In the genomic region with DNA sequence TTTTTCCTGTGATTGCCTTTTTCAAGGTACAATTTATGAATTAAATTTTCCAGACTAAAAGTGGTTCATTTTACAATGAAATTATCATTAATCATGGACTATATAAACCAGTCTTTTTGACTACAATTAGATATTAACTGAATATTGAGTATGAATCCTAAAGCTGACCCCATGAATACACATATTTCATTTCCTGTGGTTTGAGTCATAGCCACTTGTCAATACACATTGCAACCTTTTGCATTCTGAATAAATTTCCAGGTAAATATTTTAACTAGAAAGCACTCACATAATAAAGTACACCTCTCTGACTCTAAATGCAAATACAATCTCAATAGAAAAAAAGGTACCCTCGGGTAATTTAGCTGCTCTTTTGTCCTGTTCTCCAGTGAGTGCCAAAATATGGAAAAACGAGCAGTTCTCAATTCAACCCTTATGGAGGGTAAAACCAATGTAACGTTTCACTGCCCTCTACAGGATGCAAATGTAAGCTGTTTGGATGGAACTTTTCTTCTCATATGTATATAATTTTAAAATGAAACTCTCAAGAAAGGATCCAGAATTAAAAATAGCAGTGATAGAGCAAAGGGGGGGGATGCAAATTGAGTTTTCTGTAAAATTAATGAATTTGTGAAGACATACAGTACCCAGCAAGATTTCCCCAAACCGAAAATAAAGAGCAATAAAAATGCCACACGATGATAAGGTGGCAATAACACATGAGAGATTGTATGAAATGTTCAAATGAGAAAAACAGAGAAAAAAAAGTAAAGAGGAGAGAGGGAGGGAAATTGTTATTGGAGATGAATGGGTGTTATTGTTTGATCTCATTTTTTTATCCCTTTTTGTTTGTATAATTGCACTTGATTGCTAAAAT, we compare ENCODE assay signal across 8 cellular contexts.
DNase-seq lines count a peak whose midpoint lies in the region; ATAC-seq, FAIRE-seq and TF ChIP-seq lines count a peak whose summit lies in the region.

No MANE protein-coding gene starts in this region.

- H2AFZ ChIP-seq in OCI-LY1 (ENCODE audit: low read length), result no peak overlapping the region

- CTCF ChIA-PET in AG04450 (lab: Charles Lee), result interaction anchor here (0.6 to 2.2 kb wide), 8 partner anchors 8 to 1357 kb away, joined by 3 to 11 read pairs (median 4); no protein-coding TSS in a partner anchor
- CTCF ChIA-PET in activated CD8-positive, alpha-beta T cell treated with anti-CD3 and anti-CD28 coated beads for 36 hours (lab: Charles Lee), result interaction anchor here (1.5 kb wide), 1 partner anchor 10 kb away, joined by 5 read pairs; no protein-coding TSS in a partner anchor

- no peaks in the 10 kb centered on the region for H3K9me2 ChIP-seq in OCI-LY1 (ENCODE audit: low read depth, low read length)

- H3K27ac ChIP-seq in AG04450 (ENCODE audit: low read depth, low read length), result no peak overlapping the region
- H3K27ac ChIP-seq in OCI-LY1 (ENCODE audit: low read depth, low read length, poor library complexity, severe bottlenecking), result no peak overlapping the region
- H3K27ac ChIP-seq in esophagus squamous epithelium, result no peak overlapping the region
- no peak overlapping the region for H3K27ac ChIP-seq in small intestine (ENCODE audit: low read depth in 1 of 2, low read length in 1 of 2)

- TF ChIP-seq CTCF in AG04450 (IDR thresholded peaks at IDR 0.05; ENCODE audit: low read depth, low read length) (peak; percentile 74), OCI-LY1 (IDR thresholded peaks at IDR 0.05; ENCODE audit: low read length) (peak; percentile 59), esophagus squamous epithelium (IDR thresholded peaks at IDR 0.05) (peak in 4 of 6 experiments; percentile 27 to 60 (median 36))
- no peak for TF ChIP-seq CTCF in activated CD8-positive, alpha-beta T cell treated with anti-CD3 and anti-CD28 coated beads for 36 hours (IDR thresholded peaks at IDR 0.05)

- POLR2A ChIA-PET in AG04450 (lab: Yijun Ruan, JAX), result no interaction called here
- POLR2A ChIA-PET in activated CD8-positive, alpha-beta T cell treated with anti-CD3 and anti-CD28 coated beads for 36 hours (lab: Charles Lee), result no interaction called here

- FAIRE-seq in small intestine (lab: Jason Lieb, UNC), result no peak

- no peak overlapping the region for H3K4me2 ChIP-seq in OCI-LY1 (ENCODE audit: low read length)

- intact Hi-C loops in esophagus squamous epithelium (cut with DNase I), result no loop called here
- intact Hi-C loops in activated CD8-positive, alpha-beta T cell treated with anti-CD3 and anti-CD28 coated beads for 36 hours (cut with micrococcal nuclease), result no loop called here

- DNase-seq in AG04450 (ENCODE audit: low read depth, low spot score) (no peak), HT-29 (ENCODE audit: low spot score) (peak; percentile 7), esophagus squamous epithelium (lab: John Stamatoyannopoulos, UW) (no peak), small intestine (peak; percentile 2), activated gamma-delta T cell treated with Interleukin-2 at 50 U/mL for 16 hours (no peak), cortex of kidney (lab: John Stamatoyannopoulos, UW) (no peak)
- DNase-seq in activated CD8-positive, alpha-beta T cell treated with anti-CD3 and anti-CD28 coated beads for 36 hours, result no peak

- no peaks in the 10 kb centered on the region for H3K27me3 Mint-ChIP-seq in activated CD8-positive, alpha-beta T cell treated with anti-CD3 and anti-CD28 coated beads for 36 hours

- TF ChIP-seq POLR2A in esophagus squamous epithelium (IDR thresholded peaks at IDR 0.05), result no peak

- H3K36me3 ChIP-seq in OCI-LY1 (ENCODE audit: insufficient read depth, low read length) (no peaks in the 10 kb centered on the region), esophagus squamous epithelium (no peaks in the 10 kb centered on the region), small intestine (ENCODE audit: control insufficient read depth in 2 of 2, insufficient read depth in 2 of 2, low read length in 2 of 2) (no peaks in the 10 kb centered on the region)

- H3K4me1 Mint-ChIP-seq in activated CD8-positive, alpha-beta T cell treated with anti-CD3 and anti-CD28 coated beads for 36 hours (ENCODE audit: low read depth), result no peaks in the 10 kb centered on the region

- ATAC-seq in activated CD8-positive, alpha-beta T cell treated with anti-CD3 and anti-CD28 coated beads for 36 hours, result no peak

- no peak overlapping the region for H3K4me3 Mint-ChIP-seq in activated CD8-positive, alpha-beta T cell treated with anti-CD3 and anti-CD28 coated beads for 36 hours

- H3K36me3 Mint-ChIP-seq in activated CD8-positive, alpha-beta T cell treated with anti-CD3 and anti-CD28 coated beads for 36 hours (ENCODE audit: low read depth), result no peaks in the 10 kb centered on the region

- peaks cover 5% of the 10 kb centered on the region for H3K9me3 Mint-ChIP-seq in activated CD8-positive, alpha-beta T cell treated with anti-CD3 and anti-CD28 coated beads for 36 hours

- no peaks in the 10 kb centered on the region for H3K4me1 ChIP-seq in OCI-LY1 (ENCODE audit: insufficient read depth, low read length, severe bottlenecking)
- H3K4me1 ChIP-seq in esophagus squamous epithelium, result no peaks in the 10 kb centered on the region
- no peaks in the 10 kb centered on the region for H3K4me1 ChIP-seq in small intestine (ENCODE audit: control insufficient read depth in 2 of 2, insufficient read depth in 1 of 2, low read depth in 1 of 2, low read length in 1 of 2)

- H3K27ac Mint-ChIP-seq in activated CD8-positive, alpha-beta T cell treated with anti-CD3 and anti-CD28 coated beads for 36 hours, result no peak overlapping the region

- H3K27me3 ChIP-seq in AG04450 (ENCODE audit: control insufficient read depth, insufficient read depth, low read length), result no peaks in the 10 kb centered on the region
- H3K27me3 ChIP-seq in OCI-LY1 (ENCODE audit: insufficient read depth, low read length), result no peaks in the 10 kb centered on the region
- no peaks in the 10 kb centered on the region for H3K27me3 ChIP-seq in esophagus squamous epithelium
- H3K27me3 ChIP-seq in small intestine (ENCODE audit: control insufficient read depth in 2 of 2, insufficient read depth in 2 of 2, low read length in 2 of 2), result no peaks in the 10 kb centered on the region

- H3K9me3 ChIP-seq in AG04450 (ENCODE audit: control insufficient read depth, insufficient read depth, low read length) (no peaks in the 10 kb centered on the region), OCI-LY1 (ENCODE audit: low read length) (no peaks in the 10 kb centered on the region), esophagus squamous epithelium (no peaks in the 10 kb centered on the region), small intestine (ENCODE audit: control insufficient read depth, low read depth) (no peaks in the 10 kb centered on the region)

- H3K4me3 ChIP-seq in AG04450 (ENCODE audit: low read depth, low read length) (no peak overlapping the region), OCI-LY1 (ENCODE audit: low read depth, low read length, poor library complexity, severe bottlenecking) (no peak overlapping the region), esophagus squamous epithelium (no peak overlapping the region), small intestine (ENCODE audit: low read depth in 1 of 2, low read length in 2 of 2) (no peak overlapping the region)

- no peaks in the 10 kb centered on the region for H3K79me2 ChIP-seq in OCI-LY1 (ENCODE audit: insufficient read depth, low read length)

- no peak overlapping the region for H3K9ac ChIP-seq in OCI-LY1 (ENCODE audit: low read length)

- no peaks in the 10 kb centered on the region for H4K20me1 ChIP-seq in OCI-LY1 (ENCODE audit: insufficient read depth, low read length)

- H3F3A ChIP-seq in OCI-LY1 (ENCODE audit: insufficient read depth, low read length), result no peaks in the 10 kb centered on the region

- WGBS in esophagus squamous epithelium, 2 donors, result 31 to 33% methylated on average over 5 of the region's 5 CpGs
- WGBS in small intestine, 3 donors, result 9 to 27% (median 14%) methylated on average over 5 of the region's 5 CpGs

Comparison
In these comparisons a context has a peak if more than half of its experiments do, and no peak if none do; other contexts are left out.
1. DNase-seq: peak in HT-29 (single experiment) and small intestine (single experiment); none in AG04450 (single experiment), esophagus squamous epithelium (single experiment), activated gamma-delta T cell treated with Interleukin-2 at 50 U/mL for 16 hours (single experiment), cortex of kidney (single experiment) and activated CD8-positive, alpha-beta T cell treated with anti-CD3 and anti-CD28 coated beads for 36 hours (single experiment).